ENCODE assay signal across 9 cellular contexts in genomic region chr9:109100543-109101201, GRCh38. TPM values are rescaled to one million over a fixed set of nuclear protein-coding genes. Genes with fewer than 3 reads are reported as not detected.
A peak's percentile ranks its signal among the peaks of the same experiment; 100 is the strongest.
DNase-seq lines count a peak whose midpoint lies in the region; ATAC-seq and TF ChIP-seq lines count a peak whose summit lies in the region.
"Had no signal": no experiment of that assay in that cellular context is flagged by ENCODE, and none has a peak within 500 bp of the region (broad histone marks: within the 10 kb centered on the region; RNA-seq: fewer than 3 reads in every experiment).

No MANE protein-coding gene starts in this region.

- peak overlapping the region; percentile 56 for H3K4me2 ChIP-seq in BLaER1

- H3K4me3 ChIP-seq in BLaER1 (no peak overlapping the region), prostate gland (no peak overlapping the region)

- 50% methylated on average over 3 of the region's 3 CpGs for WGBS in prostate gland

- peaks cover 50% of the 10 kb centered on the region for H4K20me1 ChIP-seq in BLaER1

- H3K4me1 ChIP-seq in BLaER1 (peaks cover 46% of the 10 kb centered on the region), prostate gland (replicated peaks) (peaks cover 24% of the 10 kb centered on the region)

- H3K27me3 Mint-ChIP-seq in activated naive CD8-positive, alpha-beta T cell treated with anti-CD3 and anti-CD28 coated beads for 36 hours, result no peaks in the 10 kb centered on the region

- peaks cover 73% of the 10 kb centered on the region for H3K4me1 Mint-ChIP-seq in activated naive CD8-positive, alpha-beta T cell treated with anti-CD3 and anti-CD28 coated beads for 36 hours

- peak; percentile 21 for DNase-seq in activated naive CD8-positive, alpha-beta T cell treated with anti-CD3 and anti-CD28 coated beads for 36 hours
- no peak for DNase-seq in prostate gland (ENCODE audit: low spot score)
- DNase-seq in NCI-H2107 (lab: John Stamatoyannopoulos, UW), result no peak
- no peak for DNase-seq in C1 segment of cervical spinal cord (lab: John Stamatoyannopoulos, UW)
- DNase-seq: NCI-H748 treated with DMSO at 0.1 percent for 48 hours had no signal

- H3K27me3 ChIP-seq in BLaER1, result no peaks in the 10 kb centered on the region
- H3K27me3 ChIP-seq in prostate gland (replicated peaks; ENCODE audit: insufficient read depth), result no peaks in the 10 kb centered on the region

- peak overlapping the region; percentile 68 for H3K27ac ChIP-seq in BLaER1
- peak overlapping the region; percentile 45 for H3K27ac ChIP-seq in prostate gland

- H3K9me3 ChIP-seq in BLaER1 (peaks cover 30% of the 10 kb centered on the region), prostate gland (no peaks in the 10 kb centered on the region)

- no peak for TF ChIP-seq CTCF in prostate gland (IDR thresholded peaks at IDR 0.05)

- no peak for TF ChIP-seq POLR2A in prostate gland (IDR thresholded peaks at IDR 0.05)

- H3K4me3 Mint-ChIP-seq in activated naive CD8-positive, alpha-beta T cell treated with anti-CD3 and anti-CD28 coated beads for 36 hours, result peak overlapping the region; percentile 60

- ATAC-seq in GM21381 (IDR thresholded peaks at IDR 0.05; ENCODE audit: unreplicated experiment) (peak; percentile 37), HG03442 (IDR thresholded peaks at IDR 0.05; ENCODE audit: unreplicated experiment) (no peak), GM19467 (IDR thresholded peaks at IDR 0.05; ENCODE audit: unreplicated experiment) (no peak)

- peaks cover 14% of the 10 kb centered on the region for H3K9me3 Mint-ChIP-seq in activated naive CD8-positive, alpha-beta T cell treated with anti-CD3 and anti-CD28 coated beads for 36 hours

- H3K27ac Mint-ChIP-seq in activated naive CD8-positive, alpha-beta T cell treated with anti-CD3 and anti-CD28 coated beads for 36 hours, result peak overlapping the region; percentile 88

- peaks cover 55% of the 10 kb centered on the region for H3K36me3 Mint-ChIP-seq in activated naive CD8-positive, alpha-beta T cell treated with anti-CD3 and anti-CD28 coated beads for 36 hours

- H3K36me3 ChIP-seq in BLaER1 (peaks cover 80% of the 10 kb centered on the region), prostate gland (no peaks in the 10 kb centered on the region)

- no peak overlapping the region for H3K9ac ChIP-seq in BLaER1

- intact Hi-C loops in prostate gland (cut with DNase I), result no loop called here

RNA-seq across cellular contexts. Expression of gene TMEM245, which starts 19.1 kb away (rescaled TPM):
- 10 to 100 TPM; 30.4 to 32.7 TPM for total RNA-seq in activated naive CD8-positive, alpha-beta T cell treated with anti-CD3 and anti-CD28 coated beads for 36 hours
- 10 to 100 TPM; 57.7 to 82.1 TPM for total RNA-seq in prostate gland
